In the genomic region with DNA sequence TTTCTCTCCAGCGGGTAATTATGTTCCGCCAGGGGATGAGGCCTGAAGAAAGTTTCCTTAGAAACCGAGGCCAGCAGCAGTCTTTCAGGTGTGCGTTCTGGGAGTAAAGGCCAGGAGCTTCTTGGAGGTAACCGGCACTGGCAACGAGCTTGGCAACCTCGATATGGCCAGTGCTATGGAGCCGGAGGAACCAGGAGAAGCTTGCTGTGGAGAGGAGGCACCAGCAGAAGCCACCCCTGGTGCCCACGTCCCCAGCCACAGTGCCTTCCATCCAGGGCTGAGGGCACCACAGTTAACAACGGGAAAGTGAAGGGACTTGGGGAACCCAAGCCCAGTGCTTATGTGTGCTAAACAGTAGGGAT, we compare ENCODE assay signal across 17 cellular contexts. TPM values are rescaled to one million over a fixed set of nuclear protein-coding genes. Genes with fewer than 3 reads are reported as not detected.
DNase-seq lines count a peak whose midpoint lies in the region; ATAC-seq and TF ChIP-seq lines count a peak whose summit lies in the region.
"Had no signal": no experiment of that assay in that cellular context is flagged by ENCODE, and none has a peak within 500 bp of the region (broad histone marks: within the 10 kb centered on the region; RNA-seq: fewer than 3 reads in every experiment).

No MANE protein-coding gene starts in this region.

- H3K27ac Mint-ChIP-seq in Calu3 (ENCODE audit: unreplicated experiment), result no peak overlapping the region
- H3K27ac Mint-ChIP-seq in nephron progenitor cell, result peak overlapping the region; percentile 95
- H3K27ac Mint-ChIP-seq: naive thymus-derived CD4-positive, alpha-beta T cell had no signal

- peak; percentile 5 for ATAC-seq in HG02885 (IDR thresholded peaks at IDR 0.05; ENCODE audit: poor library complexity, unreplicated experiment)
- no peak for ATAC-seq in HG03025 (IDR thresholded peaks at IDR 0.05; ENCODE audit: low FRiP score, unreplicated experiment)
- ATAC-seq in HG03280 (IDR thresholded peaks at IDR 0.05; ENCODE audit: unreplicated experiment), result no peak
- no peak for ATAC-seq in Right ventricle myocardium superior (ENCODE audit: poor library complexity)
- ATAC-seq: left lung; naive thymus-derived CD4-positive, alpha-beta T cell had no signal

- H3K27me3 Mint-ChIP-seq in Calu3 (ENCODE audit: unreplicated experiment) (no peaks in the 10 kb centered on the region), nephron progenitor cell (ENCODE audit: low read depth, poor library complexity) (no peaks in the 10 kb centered on the region)
- H3K27me3 Mint-ChIP-seq: naive thymus-derived CD4-positive, alpha-beta T cell had no signal

- peaks cover 11% of the 10 kb centered on the region for H3K36me3 Mint-ChIP-seq in Calu3 (ENCODE audit: insufficient read depth, unreplicated experiment)
- peaks cover 4% of the 10 kb centered on the region for H3K36me3 Mint-ChIP-seq in nephron progenitor cell (ENCODE audit: low read depth)

- H3K4me1 Mint-ChIP-seq in Calu3 (ENCODE audit: low read depth, unreplicated experiment) (peaks cover 13% of the 10 kb centered on the region), nephron progenitor cell (peaks cover 53% of the 10 kb centered on the region)

- no peak for TF ChIP-seq CTCF in Calu3 (IDR thresholded peaks at IDR 0.05; ENCODE audit: unreplicated experiment)
- no peak for TF ChIP-seq CTCF in nephron progenitor cell (IDR thresholded peaks at IDR 0.05)

- DNase-seq in Calu3, result no peak
- peak; percentile 51 for DNase-seq in UCSD-AML1 (lab: John Stamatoyannopoulos, UW; ENCODE audit: unreplicated experiment)
- no peak for DNase-seq in nephron progenitor cell
- DNase-seq in iPS-NIHi7 (ENCODE audit: extremely low spot score), result no peak
- no peak for DNase-seq in Right ventricle myocardium superior
- DNase-seq: activated T-cell treated with anti-CD3 and anti-CD28 coated beads for 4 hours; caudate nucleus; H9; left lung; naive thymus-derived CD4-positive, alpha-beta T cell; NCI-H1694 treated with DMSO at 0.1 percent for 48 hours; NCI-H526 treated with DMSO at 0.1 percent for 48 hours; stimulated activated CD4-positive, alpha-beta T cell treated with anti-CD3 and anti-CD28 coated beads, Interleukin-4, amount 100 ng/mL, for 24 hours; T-helper 2 cell had no signal

- BruUV-seq in Calu3 (replicated peaks; lab: Mats Ljungman, UMichigan), result no TSS peak

- intact Hi-C loops in Calu3 (cut with micrococcal nuclease; ENCODE audit: unreplicated experiment) (no loop called here), Right ventricle myocardium superior (cut with DNase I) (no loop called here)

- CTCF ChIA-PET in Calu3 (lab: Charles Lee), result no interaction called here

- H3K9me3 Mint-ChIP-seq in Calu3 (ENCODE audit: low read depth, unreplicated experiment) (no peaks in the 10 kb centered on the region), nephron progenitor cell (no peaks in the 10 kb centered on the region)
- H3K9me3 Mint-ChIP-seq: H9; naive thymus-derived CD4-positive, alpha-beta T cell had no signal

- H3K4me3 Mint-ChIP-seq in Calu3 (ENCODE audit: low read depth, unreplicated experiment) (peak overlapping the region; percentile 29), nephron progenitor cell (no peak overlapping the region)
- H3K4me3 Mint-ChIP-seq: H9; naive thymus-derived CD4-positive, alpha-beta T cell had no signal

RNA-seq across cellular contexts. Expression of gene LIN9, which starts 41.5 kb away (rescaled TPM):
- 13.6 and 14.3 TPM in 2 replicates for total RNA-seq in Calu3 (2022)
- 21.9 TPM for total RNA-seq in Right ventricle myocardium superior

RNA-seq across cellular contexts. Expression of gene PARP1, which starts 57.4 kb away (rescaled TPM):
- 123 and 136 TPM in 2 replicates for total RNA-seq in Calu3 (2022)
- total RNA-seq in Right ventricle myocardium superior, result 149 TPM
